In the genomic region with DNA sequence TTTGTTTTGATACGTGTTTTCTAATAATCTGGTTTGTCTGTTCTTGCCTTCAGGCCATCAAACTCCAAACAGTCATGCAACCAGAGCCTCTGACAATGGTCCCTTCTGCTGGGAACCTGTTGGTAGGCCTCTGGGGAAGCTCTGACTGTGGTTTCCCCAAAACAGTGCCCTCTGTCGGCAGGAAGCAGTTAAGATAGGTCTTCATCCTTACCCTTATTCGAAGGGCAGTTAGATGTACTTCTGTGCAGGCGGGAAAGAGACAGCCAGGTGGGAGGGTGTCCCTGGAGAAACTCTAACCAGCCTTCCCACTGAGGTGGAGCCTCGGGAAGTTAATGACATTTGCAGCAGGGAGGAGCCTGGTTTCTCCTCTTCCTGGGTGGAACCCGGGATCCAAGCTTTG, we compare ENCODE assay signal across 1 cellular context.
TF ChIP-seq lines count a peak whose summit lies in the region.

No MANE protein-coding gene starts in this region.

TF ChIP-seq in H1, 55 proteins besides CTCF, POLR2A, EP300 and RAD21 (continued from another document):
- TF ChIP-seq, protein P1, sequence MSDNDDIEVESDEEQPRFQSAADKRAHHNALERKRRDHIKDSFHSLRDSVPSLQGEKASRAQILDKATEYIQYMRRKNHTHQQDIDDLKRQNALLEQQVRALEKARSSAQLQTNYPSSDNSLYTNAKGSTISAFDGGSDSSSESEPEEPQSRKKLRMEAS (IDR thresholded peaks at IDR 0.05), result 0 out of 2 replicates have a peak, but pooled peaks have one; percentile 15
- no peak for TF ChIP-seq NRF1 (IDR thresholded peaks at IDR 0.05; ENCODE audit: low read depth, low read length)
